ENCODE assay signal across 8 cellular contexts in the genomic region with DNA sequence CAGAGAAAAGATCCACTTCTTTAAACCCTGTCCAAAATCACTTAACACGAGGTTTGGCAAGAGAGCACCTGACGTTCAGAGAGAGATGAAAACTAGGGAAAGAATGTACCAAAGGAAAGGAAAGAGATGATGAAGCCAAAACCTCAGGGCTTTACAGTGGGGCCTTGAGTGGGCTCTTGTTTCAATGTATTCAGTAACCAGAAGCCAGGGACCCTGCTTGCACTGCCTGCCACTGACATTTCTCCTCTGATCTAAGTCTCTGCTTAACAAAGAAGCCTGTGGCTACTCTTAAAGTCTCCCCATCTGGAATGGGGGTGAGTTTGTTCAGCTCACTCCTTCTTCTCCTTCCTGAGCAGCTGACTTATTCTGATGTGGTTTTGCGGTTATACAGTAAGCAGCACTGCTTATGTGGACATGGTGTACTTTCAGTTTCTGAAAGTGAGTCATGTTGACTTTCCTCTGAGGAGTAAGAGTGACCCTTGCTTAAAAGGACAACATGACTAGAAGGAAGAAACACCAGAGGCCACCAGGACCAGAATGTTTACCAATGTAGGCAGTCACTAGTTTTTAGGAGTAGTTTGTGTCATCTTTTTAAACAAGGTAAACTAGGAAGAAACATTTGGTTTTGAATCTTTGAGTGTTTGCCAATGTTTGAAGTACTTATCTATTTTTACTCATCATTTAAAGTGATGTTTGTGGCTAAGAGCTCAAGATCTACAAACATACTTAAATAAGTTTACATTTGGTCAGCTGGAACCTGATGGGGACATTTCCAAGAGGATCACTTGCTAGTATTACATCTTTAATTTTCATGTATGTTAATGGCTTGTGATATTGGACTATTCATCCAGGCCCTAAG.
DNase-seq lines count a peak whose midpoint lies in the region; ATAC-seq, FAIRE-seq and TF ChIP-seq lines count a peak whose summit lies in the region.

No MANE protein-coding gene starts in this region.

- H3K9me1 ChIP-seq in K562 (ENCODE audit: control insufficient read depth, insufficient read depth, low read length) = no peaks in the 10 kb centered on the region

- no peaks in the 10 kb centered on the region for H3K9me2 ChIP-seq in OCI-LY7 (ENCODE audit: insufficient read depth, low read length)

- in situ Hi-C loops in K562 (cut with MboI) = loop anchor here (10.0 to 25.0 kb wide), 2 partner anchors 668 to 1341 kb away; no protein-coding TSS in a partner anchor

- peak; percentile 57 for TF ChIP-seq EP300 in K562 (IDR thresholded peaks at IDR 0.05; ENCODE audit: low read length)

- intact Hi-C loops in OCI-LY7 (cut with micrococcal nuclease; ENCODE audit: unreplicated experiment) = loop anchor here (1.0 to 10.0 kb wide), 6 partner anchors 73 to 1328 kb away; a partner anchor contains a TSS
- intact Hi-C loops in K562 (cut with micrococcal nuclease) = loop anchor here (10.0 kb wide), 3 partner anchors 188 to 1508 kb away; no protein-coding TSS in a partner anchor
- intact Hi-C loops in vagina (cut with DNase I) = loop anchor here (5.0 kb wide), 1 partner anchor 456 kb away; no protein-coding TSS in a partner anchor

- H2AFZ ChIP-seq in OCI-LY7 (ENCODE audit: low read length) (peak overlapping the region; percentile 32; the same call in 1 of the 2 replicates), K562 (ENCODE audit: low read depth, low read length) (no peak overlapping the region)

- TF ChIP-seq RAD21 in K562 (CRISPR knock-in tag; conservative IDR thresholded peaks at IDR 0.05 in 1 of 2, IDR thresholded peaks at IDR 0.05 in 1 of 2) (peak; percentile 40 to 52; a peak in 3 of 4 replicates), liver (IDR thresholded peaks at IDR 0.05) (peak in 1 of 2 donors; percentile 29)

- H3K9ac ChIP-seq in K562 (ENCODE audit: insufficient read depth in 1 of 2, low read depth in 2 of 2, low read length in 2 of 2) (no peak overlapping the region), liver (ENCODE audit: low read depth in 1 of 2, low read length in 2 of 2) (no peak overlapping the region)

- TF ChIP-seq POLR2A in K562 (conservative IDR thresholded peaks at IDR 0.05) = no peak
- no peak for TF ChIP-seq POLR2A in vagina (IDR thresholded peaks at IDR 0.05)

- TF ChIP-seq CTCF in OCI-LY7 (conservative IDR thresholded peaks at IDR 0.05; ENCODE audit: low read length) (no peak), K562 (IDR thresholded peaks at IDR 0.05 in 2 of 3, conservative IDR thresholded peaks at IDR 0.05 in 1 of 3; ENCODE audit: insufficient read depth in 2 of 3, low read depth in 1 of 3, low read length in 3 of 3) (no peak), liver (IDR thresholded peaks at IDR 0.05; ENCODE audit: low read depth, low read length, missing input control) (no peak), vagina (IDR thresholded peaks at IDR 0.05) (peak in 1 of 3 experiments; percentile 0)

- BruUV-seq in OCI-LY7 (replicated peaks; lab: Mats Ljungman, UMichigan) = no TSS peak
- BruUV-seq in K562 (replicated peaks; lab: Mats Ljungman, UMichigan) = no TSS peak

- ATAC-seq in GM18861 (IDR thresholded peaks at IDR 0.05; ENCODE audit: unreplicated experiment) (peak; percentile 78), HG03039 (IDR thresholded peaks at IDR 0.05; ENCODE audit: unreplicated experiment) (peak; percentile 83), K562 (peak; percentile 76)

- H3K27ac ChIP-seq in OCI-LY7 (ENCODE audit: low read depth, low read length, poor library complexity, severe bottlenecking) (peak overlapping the region; percentile 42), K562 (ENCODE audit: extremely low read depth, low read depth, low read length) (no peak overlapping the region), liver (ENCODE audit: low read depth in 1 of 2, low read length in 2 of 2) (peak overlapping the region in 1 of 2 donors; percentile 6), vagina (peak overlapping the region; percentile 65)

- DNase-seq in AG20443 (ENCODE audit: low spot score) (peak; percentile 81), OCI-LY7 (ENCODE audit: low spot score) (peak; percentile 90), K562 (ENCODE audit: extremely low read depth in 1 of 4, low spot score in 3 of 4) (peak in 2 of 4 experiments; percentile 30 to 66), vagina (ENCODE audit: extremely low spot score in 2 of 2) (no peak)
- no peak for DNase-seq in effector CD8-positive, alpha-beta T cell (lab: John Stamatoyannopoulos, UW)

- no peaks in the 10 kb centered on the region for H3K79me2 ChIP-seq in OCI-LY7 (ENCODE audit: insufficient read depth, low read depth, low read length)
- no peaks in the 10 kb centered on the region for H3K79me2 ChIP-seq in K562 (ENCODE audit: control insufficient read depth, insufficient read depth, low read length)

- H3K27me3 ChIP-seq in K562 (ENCODE audit: control insufficient read depth in 2 of 2, insufficient read depth in 2 of 2, low read length in 2 of 2) (no peaks in the 10 kb centered on the region; a peak in 1 of 5 replicates), liver (ENCODE audit: control insufficient read depth in 4 of 4, insufficient read depth in 4 of 4, low read length in 3 of 4) (no peaks in the 10 kb centered on the region), vagina (no peaks in the 10 kb centered on the region)

- H3K4me2 ChIP-seq in OCI-LY7 (ENCODE audit: low read length) (peak overlapping the region; percentile 50), K562 (ENCODE audit: insufficient read depth, low read length) (no peak overlapping the region)

- H3K4me1 ChIP-seq in OCI-LY7 (ENCODE audit: insufficient read depth, low read length, poor library complexity, severe bottlenecking) (peaks cover 34% of the 10 kb centered on the region), K562 (replicated peaks in 1 of 2; ENCODE audit: control insufficient read depth in 2 of 2, insufficient read depth in 2 of 2, low read length in 2 of 2) (peaks cover 3 to 7% of the 10 kb centered on the region in 2 experiments; a peak in 3 of 5 replicates), liver (ENCODE audit: control insufficient read depth in 4 of 4, insufficient read depth in 4 of 4, low read length in 3 of 4) (no peaks in the 10 kb centered on the region), vagina (peaks cover 18% of the 10 kb centered on the region)

- no peaks in the 10 kb centered on the region for H4K20me1 ChIP-seq in OCI-LY7 (ENCODE audit: insufficient read depth, low read length)
- no peaks in the 10 kb centered on the region for H4K20me1 ChIP-seq in K562 (replicated peaks; ENCODE audit: control insufficient read depth, insufficient read depth, low read length)

- 0% methylated on average over 3 of the region's 3 CpGs for WGBS in K562 (ENCODE audit: insufficient coverage, low coverage, missing lambda C conversion rate)
- WGBS in liver = 52% methylated on average over 3 of the region's 3 CpGs

- POLR2A ChIA-PET in OCI-LY7 (lab: Charles Lee) = interaction anchor here (0.9 to 2.0 kb wide), 2 partner anchors 17 to 72 kb away, joined by 3 to 7 read pairs; no protein-coding TSS in a partner anchor
- POLR2A ChIA-PET in K562 (lab: Yijun Ruan, JAX) = interaction anchor here (0.8 kb wide), 1 partner anchor 1078 kb away, joined by 4 read pairs; a partner anchor contains a TSS

- FAIRE-seq in K562 (lab: Jason Lieb, UNC) = peak; percentile 37

- CTCF ChIA-PET in OCI-LY7 (lab: Charles Lee; ENCODE audit: unreplicated experiment) (no interaction called here), K562 (lab: Yijun Ruan, JAX; ENCODE audit: low intra/inter-chr PET ratio) (interaction anchor here (0.7 to 5.5 kb wide), 3 partner anchors 62 to 459 kb away, joined by 3 to 62 read pairs (median 4); no protein-coding TSS in a partner anchor)

- H3K4me3 ChIP-seq in OCI-LY7 (ENCODE audit: low read depth, low read length, poor library complexity, severe bottlenecking) (peak overlapping the region; percentile 23), K562 (no peak overlapping the region), liver (ENCODE audit: low read depth in 1 of 3, low read length in 3 of 3) (no peak overlapping the region), vagina (no peak overlapping the region)

- H3K36me3 ChIP-seq in OCI-LY7 (ENCODE audit: insufficient read depth, low read length) (no peaks in the 10 kb centered on the region), K562 (ENCODE audit: control insufficient read depth, insufficient read depth, low read length) (no peaks in the 10 kb centered on the region), liver (ENCODE audit: control insufficient read depth in 4 of 4, insufficient read depth in 3 of 4, low read depth in 1 of 4, low read length in 3 of 4) (no peaks in the 10 kb centered on the region), vagina (no peaks in the 10 kb centered on the region)

- H3K9me3 ChIP-seq in OCI-LY7 (ENCODE audit: low read length) (no peaks in the 10 kb centered on the region), K562 (replicated peaks; ENCODE audit: control insufficient read depth, insufficient read depth, low read depth, low read length) (no peaks in the 10 kb centered on the region), liver (ENCODE audit: control insufficient read depth in 4 of 4, low read length in 3 of 4) (no peaks in the 10 kb centered on the region), vagina (no peaks in the 10 kb centered on the region)

TF ChIP-seq in K562, 482 proteins besides CTCF, POLR2A, EP300 and RAD21 (continues in another document):
- TF ChIP-seq POLR2H (tag; IDR thresholded peaks at IDR 0.05; ENCODE audit: low read depth) (no peak), NR2C1 (IDR thresholded peaks at IDR 0.05) (no peak), NR2C1 (tag; IDR thresholded peaks at IDR 0.05) (peak; percentile 58; the same call in 1 of the 2 replicates), RBM39 (optimal IDR thresholded peaks at IDR 0.05; ENCODE audit: low read depth, low read length) (no peak), SMAD4 (CRISPR knock-in tag; conservative IDR thresholded peaks at IDR 0.05) (0 out of 2 replicates have a peak, but pooled peaks have one; percentile 13), FUS (optimal IDR thresholded peaks at IDR 0.05; ENCODE audit: low read depth, low read length) (no peak)

TF ChIP-seq in liver, 16 proteins besides CTCF, POLR2A, EP300 and RAD21:
- no peak for TF ChIP-seq TAF1 (conservative IDR thresholded peaks at IDR 0.05)
- no peak for TF ChIP-seq GABPA (IDR thresholded peaks at IDR 0.05 in 1 of 2, conservative IDR thresholded peaks at IDR 0.05 in 1 of 2)
- peak in 1 of 2 donors; percentile 30 for TF ChIP-seq RXRA (IDR thresholded peaks at IDR 0.05)
- peak; percentile 28 for TF ChIP-seq SP1 (IDR thresholded peaks at IDR 0.05)
- TF ChIP-seq JUND (IDR thresholded peaks at IDR 0.05) = peak in 1 of 2 donors; percentile 73

Comparison
In these comparisons a context has a peak if more than half of its experiments do, and no peak if none do; other contexts are left out.
1. DNase-seq: peak in AG20443 (single experiment) and OCI-LY7 (single experiment); none in vagina (0 of 2) and effector CD8-positive, alpha-beta T cell (single experiment).
2. Peak in every context shown above with its lines, with median percentiles within 50 percentile points of each other: ATAC-seq.